Comparison of ENCODE assay signal across 12 cellular contexts in genomic region chr6:53070808-53071207, GRCh38. TPM values are rescaled to one million over a fixed set of nuclear protein-coding genes. Genes with fewer than 3 reads are reported as not detected.
DNase-seq lines count a peak whose midpoint lies in the region; ATAC-seq and TF ChIP-seq lines count a peak whose summit lies in the region.
"Had no signal": no experiment of that assay in that cellular context is flagged by ENCODE, and none has a peak within 500 bp of the region (broad histone marks: within the 10 kb centered on the region; RNA-seq: fewer than 3 reads in every experiment).

No MANE protein-coding gene starts in this region.

- H3K4me1 ChIP-seq in A673 (ENCODE audit: insufficient read depth, low read length, poor library complexity, severe bottlenecking) = peaks cover 7% of the 10 kb centered on the region
- peaks cover 13% of the 10 kb centered on the region for H3K4me1 ChIP-seq in effector memory CD4-positive, alpha-beta T cell (ENCODE audit: control insufficient read depth, insufficient read depth, low read length, poor library complexity, severe bottlenecking)

- H3K36me3 Mint-ChIP-seq in activated B cell treated with CpG ODN at 0.5 μM for 24 hours (ENCODE audit: low read depth) = peaks cover 32% of the 10 kb centered on the region

- no peak for TF ChIP-seq POLR2A in lower leg skin (IDR thresholded peaks at IDR 0.05)

- no peaks in the 10 kb centered on the region for H3K9me3 Mint-ChIP-seq in activated B cell treated with CpG ODN at 0.5 μM for 24 hours
- H3K9me3 Mint-ChIP-seq: nephron had no signal

- BruUV-seq in A673 (replicated peaks; lab: Mats Ljungman, UMichigan) = no TSS peak

- CTCF ChIA-PET in A673 (lab: Charles Lee) (no interaction called here), activated B cell treated with CpG ODN at 0.5 μM for 24 hours (lab: Charles Lee) (no interaction called here)

- H3K4me1 Mint-ChIP-seq in activated B cell treated with CpG ODN at 0.5 μM for 24 hours = peaks cover 31% of the 10 kb centered on the region

- H3K4me3 ChIP-seq in A673 (ENCODE audit: low read depth, low read length, poor library complexity, severe bottlenecking) = no peak overlapping the region
- H3K4me3 ChIP-seq in effector memory CD4-positive, alpha-beta T cell (ENCODE audit: insufficient read depth, low read depth, low read length, poor library complexity, severe bottlenecking) = no peak overlapping the region
- no peak overlapping the region for H3K4me3 ChIP-seq in lower leg skin (ENCODE audit: low read depth, poor library complexity, severe bottlenecking)
- H3K4me3 ChIP-seq: gastroesophageal sphincter had no signal

- DNase-seq in A673 (ENCODE audit: low spot score) = peak; percentile 25
- DNase-seq in activated B cell treated with CpG ODN at 0.5 μM for 24 hours = no peak
- DNase-seq in SHP77 treated with DMSO at 0.1 percent for 48 hours (lab: John Stamatoyannopoulos, UW) = no peak
- no peak for DNase-seq in hypothalamus (lab: John Stamatoyannopoulos, UW)
- DNase-seq in effector memory CD4-positive, alpha-beta T cell = no peak
- DNase-seq in lower leg skin (ENCODE audit: low spot score in 2 of 2) = no peak
- DNase-seq: NCI-H1436 treated with DMSO at 0.1 percent for 48 hours, SW 1271 had no signal

- H3K27ac ChIP-seq in A673 (ENCODE audit: low read depth, low read length, poor library complexity, severe bottlenecking) = no peak overlapping the region
- no peak overlapping the region for H3K27ac ChIP-seq in effector memory CD4-positive, alpha-beta T cell (ENCODE audit: insufficient read depth, low read length, poor library complexity, severe bottlenecking)
- H3K27ac ChIP-seq: gastroesophageal sphincter had no signal

- no peaks in the 10 kb centered on the region for H3K27me3 ChIP-seq in A673 (replicated peaks; ENCODE audit: insufficient read depth, low read depth, low read length, poor library complexity)
- H3K27me3 ChIP-seq in effector memory CD4-positive, alpha-beta T cell (replicated peaks; ENCODE audit: control insufficient read depth, insufficient read depth, low read length, poor library complexity, severe bottlenecking) = no peaks in the 10 kb centered on the region
- H3K27me3 ChIP-seq: gastroesophageal sphincter had no signal

- 55 to 75% methylated on average over 1 of the region's 1 CpG for WGBS in lower leg skin, 2 donors

- POLR2A ChIA-PET in A673 (lab: Charles Lee; ENCODE audit: low non-redundant PET) (no interaction called here), activated B cell treated with CpG ODN at 0.5 μM for 24 hours (lab: Charles Lee) (no interaction called here)

- peak overlapping the region; percentile 14 for H3K27ac Mint-ChIP-seq in activated B cell treated with CpG ODN at 0.5 μM for 24 hours
- H3K27ac Mint-ChIP-seq: nephron had no signal

- intact Hi-C loops in A673 (cut with micrococcal nuclease; ENCODE audit: unreplicated experiment) = no loop called here
- intact Hi-C loops in activated B cell treated with CpG ODN at 0.5 μM for 24 hours (cut with micrococcal nuclease) = no loop called here
- intact Hi-C loops in lower leg skin (cut with DNase I; ENCODE audit: low total_unique reads) = no loop called here

- H3K27me3 Mint-ChIP-seq in activated B cell treated with CpG ODN at 0.5 μM for 24 hours = no peaks in the 10 kb centered on the region

- TF ChIP-seq CTCF in A673 (conservative IDR thresholded peaks at IDR 0.05; ENCODE audit: low read depth, low read length) (no peak), activated B cell treated with CpG ODN at 0.5 μM for 24 hours (IDR thresholded peaks at IDR 0.05) (no peak), lower leg skin (IDR thresholded peaks at IDR 0.05) (no peak)

- no peaks in the 10 kb centered on the region for H3K9me3 ChIP-seq in A673 (ENCODE audit: low read depth, low read length, poor library complexity, severe bottlenecking)
- no peaks in the 10 kb centered on the region for H3K9me3 ChIP-seq in effector memory CD4-positive, alpha-beta T cell (ENCODE audit: control insufficient read depth, low read length)
- H3K9me3 ChIP-seq: gastroesophageal sphincter had no signal

- peaks cover 38% of the 10 kb centered on the region for H3K36me3 ChIP-seq in A673 (ENCODE audit: insufficient read depth, low read length, poor library complexity, severe bottlenecking)
- H3K36me3 ChIP-seq in effector memory CD4-positive, alpha-beta T cell (ENCODE audit: control insufficient read depth, insufficient read depth, low read length) = peaks cover 21% of the 10 kb centered on the region

- no peak overlapping the region for H3K4me3 Mint-ChIP-seq in activated B cell treated with CpG ODN at 0.5 μM for 24 hours
- H3K4me3 Mint-ChIP-seq: nephron had no signal

- ATAC-seq in GM18517 (IDR thresholded peaks at IDR 0.05; ENCODE audit: unreplicated experiment) (peak; percentile 65), HG02798 (IDR thresholded peaks at IDR 0.05; ENCODE audit: poor library complexity, unreplicated experiment) (peak; percentile 68), activated B cell treated with CpG ODN at 0.5 μM for 24 hours (ENCODE audit: low read depth) (peak; percentile 77)
- ATAC-seq: gastroesophageal sphincter had no signal

RNA-seq across cellular contexts. Expression of gene FBXO9, which starts 5.6 kb away (rescaled TPM):
- total RNA-seq in A673 (2021) (76.7 and 82.5 TPM in 2 replicates), activated B cell treated with CpG ODN at 0.5 μM for 24 hours (53.5 and 62.1 TPM in 2 replicates), lower leg skin (10 to 100 TPM; 22.5 to 45.0 (median 28.3) TPM)

RNA-seq across cellular contexts. Expression of gene CILK1, which starts 9.2 kb away (rescaled TPM):
- total RNA-seq in A673 (2021) (15.7 and 16.1 TPM in 2 replicates), activated B cell treated with CpG ODN at 0.5 μM for 24 hours (6.8 and 7.6 TPM in 2 replicates), lower leg skin (10 to 100 TPM; 13.1 to 22.5 (median 17.4) TPM)
